ENCODE assay signal across 2 cellular contexts in the genomic region with DNA sequence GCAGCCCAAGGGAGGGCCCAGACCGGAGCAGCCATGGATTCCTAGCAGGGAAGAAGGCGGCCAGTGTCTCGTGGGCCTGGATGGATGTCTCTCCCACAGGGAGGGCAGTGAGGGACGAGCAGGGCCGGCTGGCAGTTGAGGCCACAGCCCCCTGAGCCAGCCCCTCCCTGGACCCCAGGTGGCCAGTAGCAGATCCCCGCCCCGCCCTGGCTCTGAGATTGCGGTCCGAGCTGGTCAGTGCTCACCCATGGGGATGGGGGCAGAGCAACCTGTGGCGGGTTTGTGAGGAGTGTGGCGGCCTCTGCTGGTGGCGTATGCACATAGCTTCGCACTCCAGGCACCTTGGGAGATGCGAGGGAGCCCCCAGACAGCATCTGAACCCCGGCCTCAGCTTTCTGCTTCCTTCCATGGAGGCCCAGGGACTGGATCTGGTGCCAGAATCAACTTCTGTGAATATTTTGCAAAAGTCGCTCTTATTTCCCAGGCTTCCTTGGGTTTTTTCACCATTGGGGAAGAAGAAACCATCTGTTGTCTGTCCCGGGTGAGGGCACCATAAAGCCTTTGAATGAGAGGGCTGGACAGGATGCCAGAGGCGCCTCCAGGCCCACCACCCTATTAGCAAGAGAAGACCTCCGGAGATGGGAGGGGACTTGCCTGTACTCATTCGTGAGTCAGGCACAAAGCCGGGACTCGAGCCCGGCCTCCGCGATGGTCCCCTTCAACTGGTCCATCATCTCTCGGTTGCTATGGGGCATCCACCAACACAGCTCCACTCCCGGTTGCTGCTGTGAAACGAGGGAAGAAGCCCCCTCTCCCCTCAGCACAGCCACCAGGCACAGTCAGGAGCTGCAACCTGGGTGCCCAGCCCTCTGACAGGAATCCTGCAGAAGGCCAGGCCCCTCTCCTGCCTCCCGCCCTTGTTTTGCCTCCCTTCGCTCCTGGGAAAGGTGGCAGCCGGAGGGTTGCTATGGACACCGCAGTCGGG.
TF ChIP-seq lines count a peak whose summit lies in the region.

No MANE protein-coding gene starts in this region.

TF ChIP-seq in IMR-90, 13 proteins besides CTCF, POLR2A, EP300 and RAD21 (continued from another document):
- TF ChIP-seq, protein P1, sequence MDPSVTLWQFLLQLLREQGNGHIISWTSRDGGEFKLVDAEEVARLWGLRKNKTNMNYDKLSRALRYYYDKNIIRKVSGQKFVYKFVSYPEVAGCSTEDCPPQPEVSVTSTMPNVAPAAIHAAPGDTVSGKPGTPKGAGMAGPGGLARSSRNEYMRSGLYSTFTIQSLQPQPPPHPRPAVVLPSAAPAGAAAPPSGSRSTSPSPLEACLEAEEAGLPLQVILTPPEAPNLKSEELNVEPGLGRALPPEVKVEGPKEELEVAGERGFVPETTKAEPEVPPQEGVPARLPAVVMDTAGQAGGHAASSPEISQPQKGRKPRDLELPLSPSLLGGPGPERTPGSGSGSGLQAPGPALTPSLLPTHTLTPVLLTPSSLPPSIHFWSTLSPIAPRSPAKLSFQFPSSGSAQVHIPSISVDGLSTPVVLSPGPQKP (IDR thresholded peaks at IDR 0.05; ENCODE audit: borderline replicate concordance, low read depth, low read length): no peak
- TF ChIP-seq MAZ (IDR thresholded peaks at IDR 0.05; ENCODE audit: borderline replicate concordance, low read depth, low read length) (peak; percentile 91), CHD1 (IDR thresholded peaks at IDR 0.05; ENCODE audit: low read depth, low read length) (no peak), NFE2L2 (IDR thresholded peaks at IDR 0.05; ENCODE audit: low read depth, low read length) (no peak)

TF ChIP-seq in PFSK-1, 5 proteins besides CTCF, POLR2A, EP300 and RAD21:
- TF ChIP-seq FOXP2 (optimal IDR thresholded peaks at IDR 0.05; ENCODE audit: borderline replicate concordance, extremely low read depth, extremely low read length, insufficient read depth): peak; percentile 78
- no peak for TF ChIP-seq POLR2AphosphoS5 (IDR thresholded peaks at IDR 0.05; ENCODE audit: low read depth, low read length)
TF ChIP-seq in PFSK-1: peak in this region for 1.
